19 cellular contexts compared by ENCODE assay signal in genomic region chr2:34261701-34262100, GRCh38.
"Had no signal": no experiment of that assay in that cellular context is flagged by ENCODE, and none has a peak within 500 bp of the region (broad histone marks: within the 10 kb centered on the region; RNA-seq: fewer than 3 reads in every experiment).

No MANE protein-coding gene starts in this region.

- H3K36me3 ChIP-seq: neural progenitor cell, pancreas, thoracic aorta had no signal

- H3K27ac Mint-ChIP-seq: activated CD8-positive, alpha-beta memory T cell treated with anti-CD3 and anti-CD28 coated beads, Interleukin-2, amount 10 ng/mL, durations not matched to agents 7 days and 5 days; activated naive CD4-positive, alpha-beta T cell treated with anti-CD3 and anti-CD28 coated beads, Interleukin-2, amount 50 U/mL, for 72 hours; activated T-cell treated with anti-CD3 and anti-CD28 coated beads, Interleukin-2, amount 50 U/mL, for 24 hours; neural progenitor cell; stimulated activated naive CD8-positive, alpha-beta T cell treated with anti-CD3 and anti-CD28 coated beads, Interleukin-15, amount 100 ng/mL, for 72 hours had no signal

- H3K4me3 Mint-ChIP-seq: activated CD8-positive, alpha-beta memory T cell treated with anti-CD3 and anti-CD28 coated beads, Interleukin-2, amount 10 ng/mL, durations not matched to agents 7 days and 5 days; activated T-cell treated with anti-CD3 and anti-CD28 coated beads, Interleukin-2, amount 50 U/mL, for 24 hours; neural progenitor cell; stimulated activated naive CD8-positive, alpha-beta T cell treated with anti-CD3 and anti-CD28 coated beads, Interleukin-15, amount 100 ng/mL, for 72 hours had no signal

- H3K36me3 Mint-ChIP-seq: activated CD8-positive, alpha-beta memory T cell treated with anti-CD3 and anti-CD28 coated beads, Interleukin-2, amount 10 ng/mL, durations not matched to agents 7 days and 5 days; activated naive CD4-positive, alpha-beta T cell treated with anti-CD3 and anti-CD28 coated beads, Interleukin-2, amount 50 U/mL, for 72 hours; neural progenitor cell had no signal

- H3K27me3 Mint-ChIP-seq: activated CD8-positive, alpha-beta memory T cell treated with anti-CD3 and anti-CD28 coated beads, Interleukin-2, amount 10 ng/mL, durations not matched to agents 7 days and 5 days; activated T-cell treated with anti-CD3 and anti-CD28 coated beads, Interleukin-2, amount 50 U/mL, for 24 hours; stimulated activated naive CD8-positive, alpha-beta T cell treated with anti-CD3 and anti-CD28 coated beads, Interleukin-15, amount 100 ng/mL, for 72 hours had no signal

- H3K4me1 Mint-ChIP-seq: activated CD8-positive, alpha-beta memory T cell treated with anti-CD3 and anti-CD28 coated beads, Interleukin-2, amount 10 ng/mL, durations not matched to agents 7 days and 5 days; neural progenitor cell; stimulated activated naive CD8-positive, alpha-beta T cell treated with anti-CD3 and anti-CD28 coated beads, Interleukin-15, amount 100 ng/mL, for 72 hours had no signal

- H3K27me3 ChIP-seq: body of pancreas, neural progenitor cell, pancreas had no signal

- H3K27ac ChIP-seq: body of pancreas, neural progenitor cell, pancreas, thoracic aorta had no signal

- DNase-seq: activated CD4-positive, alpha-beta T cell treated with anti-CD3 and anti-CD28 coated beads for 1 hour; activated CD4-positive, alpha-beta T cell treated with anti-CD3 and anti-CD28 coated beads, Interleukin-2, amount 50 U/mL, for 48 hours; activated CD8-positive, alpha-beta memory T cell treated with anti-CD3 and anti-CD28 coated beads, Interleukin-2, amount 10 ng/mL, durations not matched to agents 7 days and 5 days; activated effector memory CD4-positive, alpha-beta T cell treated with anti-CD3 and anti-CD28 coated beads, Interleukin-2, amount 50 U/mL, for 16 hours; activated T-cell treated with anti-CD3 and anti-CD28 coated beads, Interleukin-2, amount 50 U/mL, for 24 hours; amniotic stem cell; body of pancreas; central memory CD4-positive, alpha-beta T cell; cortex of kidney; effector memory CD4-positive, alpha-beta T cell; erythroblast; hippocampal formation; pancreas; retina; stimulated activated CD4-positive, alpha-beta T cell treated with anti-CD3 and anti-CD28 coated beads, Interleukin-4, amount 100 ng/mL, for 24 hours; stimulated activated naive CD8-positive, alpha-beta T cell treated with anti-CD3 and anti-CD28 coated beads, Interleukin-15, amount 100 ng/mL, for 72 hours had no signal

- H3K4me3 ChIP-seq: body of pancreas, neural progenitor cell, pancreas, thoracic aorta had no signal

- H3K9me3 ChIP-seq: body of pancreas, pancreas, thoracic aorta had no signal
